Comparison of ENCODE assay signal across 8 cellular contexts in the genomic region with DNA sequence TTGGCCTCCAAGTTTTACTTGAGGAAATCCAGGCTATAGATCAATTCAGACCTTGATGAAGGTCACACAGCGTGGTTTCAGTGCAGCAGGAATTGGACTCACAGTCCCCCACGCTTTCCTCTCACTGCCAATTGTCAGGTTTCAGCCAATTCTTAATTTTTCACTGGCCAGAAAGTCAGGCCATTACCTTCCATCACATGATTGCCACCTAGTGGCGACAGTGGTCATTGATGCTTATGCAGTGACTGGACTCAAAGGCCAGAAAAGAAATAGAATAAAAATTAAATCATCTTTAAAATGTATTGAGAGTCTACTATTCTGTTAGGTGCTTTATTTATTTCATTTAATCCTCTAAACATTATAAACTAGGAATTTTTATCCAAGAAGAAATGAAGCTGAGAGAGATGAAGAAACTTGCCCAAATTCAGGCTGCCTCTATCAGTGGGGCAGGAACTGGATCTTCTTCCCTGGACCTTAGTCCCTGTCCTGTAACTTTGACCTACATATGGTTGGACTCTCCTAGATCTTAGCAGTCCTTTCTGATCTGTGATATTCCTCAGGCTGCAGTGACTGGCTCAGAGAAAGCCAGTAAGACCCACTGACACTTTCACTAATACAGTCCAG.
DNase-seq lines count a peak whose midpoint lies in the region; ATAC-seq and TF ChIP-seq lines count a peak whose summit lies in the region.

No MANE protein-coding gene starts in this region.

- H3K27me3 Mint-ChIP-seq in activated B cell treated with CpG ODN at 0.5 μM for 24 hours, result no peaks in the 10 kb centered on the region

- no peak overlapping the region for H3K4me3 Mint-ChIP-seq in activated B cell treated with CpG ODN at 0.5 μM for 24 hours

- DNase-seq in AG20443 (ENCODE audit: low spot score) (peak; percentile 72), NCI-H2029 treated with DMSO at 0.1 percent for 48 hours (lab: John Stamatoyannopoulos, UW) (peak; percentile 36), activated B cell treated with CpG ODN at 0.5 μM for 24 hours (peak; percentile 22), caudate nucleus (lab: John Stamatoyannopoulos, UW) (peak in 50 of 61 donors; percentile 2 to 76 (median 26)), left lung (peak in 1 of 2 donors; percentile 58)
- peak in 2 of 3 donors; percentile 4 to 44 for DNase-seq in stimulated activated CD4-positive, alpha-beta T cell treated with anti-CD3 and anti-CD28 coated beads, TNF-alpha, amount 100 ng/mL, for 1 hour (ENCODE audit: low read depth in 3 of 3, low spot score in 1 of 3)

- no peaks in the 10 kb centered on the region for H3K4me1 Mint-ChIP-seq in activated B cell treated with CpG ODN at 0.5 μM for 24 hours

- H3K27ac ChIP-seq in caudate nucleus (ENCODE audit: low read depth, low read length) (no peak overlapping the region), left lung (no peak overlapping the region)

- H3K27me3 ChIP-seq in left lung, result no peaks in the 10 kb centered on the region

- no peaks in the 10 kb centered on the region for H3K36me3 Mint-ChIP-seq in activated B cell treated with CpG ODN at 0.5 μM for 24 hours (ENCODE audit: low read depth)

- POLR2A ChIA-PET in activated B cell treated with CpG ODN at 0.5 μM for 24 hours (lab: Charles Lee), result no interaction called here

- CTCF ChIA-PET in activated B cell treated with CpG ODN at 0.5 μM for 24 hours (lab: Charles Lee), result interaction anchor here (1.0 to 1.8 kb wide), 3 partner anchors 10 to 34 kb away, joined by 3 to 5 read pairs (median 4); no protein-coding TSS in a partner anchor

- no peak overlapping the region for H3K4me3 ChIP-seq in left lung

- ATAC-seq in GM18519 (IDR thresholded peaks at IDR 0.05; ENCODE audit: low FRiP score, unreplicated experiment) (peak; percentile 96), HG02981 (IDR thresholded peaks at IDR 0.05; ENCODE audit: unreplicated experiment) (peak; percentile 93), activated B cell treated with CpG ODN at 0.5 μM for 24 hours (ENCODE audit: low read depth) (peak; percentile 60), left lung (peak; percentile 90)

- no peaks in the 10 kb centered on the region for H3K9me3 ChIP-seq in left lung

- intact Hi-C loops in activated B cell treated with CpG ODN at 0.5 μM for 24 hours (cut with micrococcal nuclease) (loop anchor here (1.0 to 5.0 kb wide), 3 partner anchors 36 to 244 kb away; no protein-coding TSS in a partner anchor), left lung (cut with DNase I) (no loop called here)

- no peaks in the 10 kb centered on the region for H3K36me3 ChIP-seq in left lung

- H3K9me3 Mint-ChIP-seq in activated B cell treated with CpG ODN at 0.5 μM for 24 hours, result no peaks in the 10 kb centered on the region

- no peaks in the 10 kb centered on the region for H3K4me1 ChIP-seq in left lung

- TF ChIP-seq CTCF in activated B cell treated with CpG ODN at 0.5 μM for 24 hours (IDR thresholded peaks at IDR 0.05), result no peak
- peak; percentile 83 to 92 for TF ChIP-seq CTCF in left lung (IDR thresholded peaks at IDR 0.05)

- no peak overlapping the region for H3K27ac Mint-ChIP-seq in activated B cell treated with CpG ODN at 0.5 μM for 24 hours
